Comparison of ENCODE assay signal across 22 cellular contexts in genomic region chr12:56769868-56770267, GRCh38. TPM values are rescaled to one million over a fixed set of nuclear protein-coding genes. Genes with fewer than 3 reads are reported as not detected.
A peak's percentile ranks its signal among the peaks of the same experiment; 100 is the strongest.
DNase-seq lines count a peak whose midpoint lies in the region; ATAC-seq, FAIRE-seq and TF ChIP-seq lines count a peak whose summit lies in the region.
"Had no signal": no experiment of that assay in that cellular context is flagged by ENCODE, and none has a peak within 500 bp of the region (broad histone marks: within the 10 kb centered on the region; RNA-seq: fewer than 3 reads in every experiment).

No MANE protein-coding gene starts in this region.

- peak overlapping the region; percentile 37; the same call in 1 of the 2 replicates for H3K27ac Mint-ChIP-seq in GM23338

- peaks cover 2% of the 10 kb centered on the region; the same call in 1 of the 3 replicates for H3K36me3 Mint-ChIP-seq in GM23338 (ENCODE audit: low read depth)
- H3K36me3 Mint-ChIP-seq: CD14-positive monocyte had no signal

- no peak overlapping the region for H3K4me3 Mint-ChIP-seq in GM23338
- H3K4me3 Mint-ChIP-seq: CD14-positive monocyte had no signal

- peak; percentile 33 for ATAC-seq in GM23338
- ATAC-seq in activated CD4-positive, CD25-positive, alpha-beta regulatory T cell treated with anti-CD3 and anti-CD28 coated beads, Interleukin-2, amount 50 U/mL, for 24 hours: no peak

- H3K27me3 Mint-ChIP-seq in GM23338 (ENCODE audit: insufficient read depth, low read depth, poor library complexity): peaks cover 6% of the 10 kb centered on the region

- H4K20me1 ChIP-seq in GM23338 (replicated peaks; ENCODE audit: insufficient read depth): no peaks in the 10 kb centered on the region
- no peaks in the 10 kb centered on the region for H4K20me1 ChIP-seq in Karpas-422 (ENCODE audit: insufficient read depth, low read depth, low read length)
- no peaks in the 10 kb centered on the region for H4K20me1 ChIP-seq in H1 (replicated peaks in 1 of 2; ENCODE audit: control insufficient read depth in 1 of 2, insufficient read depth in 2 of 2, low read length in 2 of 2)

- H3K4me3 ChIP-seq in GM23338: no peak overlapping the region
- H3K4me3 ChIP-seq in Karpas-422 (ENCODE audit: low read length): no peak overlapping the region
- no peak overlapping the region for H3K4me3 ChIP-seq in H1 (ENCODE audit: extremely low read depth in 1 of 4, insufficient read depth in 2 of 4, low read depth in 3 of 4, low read length in 4 of 4)
- no peak overlapping the region for H3K4me3 ChIP-seq in neuronal stem cell (ENCODE audit: low read length in 2 of 2)
- no peak overlapping the region for H3K4me3 ChIP-seq in H7 (ENCODE audit: insufficient read depth, low read depth, low read length)
- H3K4me3 ChIP-seq: MG63, Peyer's patch, SJSA1 had no signal

- no peak overlapping the region for H4K5ac ChIP-seq in H1 (ENCODE audit: insufficient read length, low read depth, low read length)

- FAIRE-seq in H1 (lab: Jason Lieb, UNC): no peak
- FAIRE-seq: G401.6, H54 had no signal

- 0 out of 2 replicates have a peak overlapping the region, but pooled peaks have one; percentile 30 for H3K4me2 ChIP-seq in GM23338
- no peak overlapping the region for H3K4me2 ChIP-seq in Karpas-422 (ENCODE audit: low read depth, low read length, poor library complexity, severe bottlenecking)
- no peak overlapping the region for H3K4me2 ChIP-seq in H1 (ENCODE audit: insufficient read depth in 1 of 2, low read depth in 2 of 2, low read length in 2 of 2)
- no peak overlapping the region for H3K4me2 ChIP-seq in neuronal stem cell (ENCODE audit: insufficient read depth, low read length, poor library complexity, severe bottlenecking)

- H3K27me3 ChIP-seq in GM23338 (ENCODE audit: insufficient read depth) (no peaks in the 10 kb centered on the region), Karpas-422 (ENCODE audit: low read length) (no peaks in the 10 kb centered on the region), H1 (replicated peaks in 1 of 4; ENCODE audit: control insufficient read depth in 3 of 4, extremely low read depth in 1 of 4, insufficient read depth in 3 of 4, low read length in 3 of 4) (no peaks in the 10 kb centered on the region), neuronal stem cell (ENCODE audit: control insufficient read depth in 3 of 3, insufficient read depth in 3 of 3, low read depth in 1 of 3, low read length in 3 of 3) (peaks cover 0 to 13% (median 0%) of the 10 kb centered on the region in 3 experiments), H7 (ENCODE audit: control insufficient read depth, insufficient read depth, low read length) (no peaks in the 10 kb centered on the region)
- H3K27me3 ChIP-seq: MG63, Peyer's patch, SJSA1 had no signal

- H3K14ac ChIP-seq in H1 (ENCODE audit: insufficient read length) (no peak overlapping the region), neuronal stem cell (ENCODE audit: low read length) (no peak overlapping the region)

- DNase-seq in GM23338 (ENCODE audit: low spot score): no peak
- DNase-seq in Karpas-422: no peak
- DNase-seq in H1 (ENCODE audit: low read depth in 1 of 2, low spot score in 2 of 2): no peak
- no peak for DNase-seq in neuronal stem cell (ENCODE audit: low spot score)
- DNase-seq in DMS153 treated with DMSO at 0.1 percent for 48 hours (lab: John Stamatoyannopoulos, UW; ENCODE audit: unreplicated experiment): no peak
- DNase-seq in H7: no peak
- DNase-seq: ACHN; DND-41; MG63; NCI-H1048; NCI-H1436 treated with DMSO at 0.1 percent for 48 hours; NCI-H2081 treated with DMSO at 0.1 percent for 48 hours; NCI-H446; NCI-H526 treated with DMSO at 0.1 percent for 48 hours; NK-92 treated with Interleukin-12 subunit alpha and Interleukin-12 subunit beta, amount 100 ng/mL, for 24 hours; Peyer's patch had no signal

- peaks cover 5% of the 10 kb centered on the region for H3F3A ChIP-seq in GM23338 (replicated peaks; ENCODE audit: low read depth)

- H2AFZ ChIP-seq in GM23338: peak overlapping the region; percentile 89
- H2AFZ ChIP-seq in Karpas-422 (ENCODE audit: low read length): peak overlapping the region; percentile 69; the same call in 1 of the 2 replicates
- peak overlapping the region; percentile 18 for H2AFZ ChIP-seq in H1 (ENCODE audit: low read length)
- H2AFZ ChIP-seq in neuronal stem cell (ENCODE audit: low read length): peak overlapping the region; percentile 51

- H4K8ac ChIP-seq in H1 (ENCODE audit: extremely low read depth, insufficient read depth, low read length): no peak overlapping the region
- H4K8ac ChIP-seq in neuronal stem cell (ENCODE audit: low read depth, low read length): no peak overlapping the region

- WGBS in H1 (ENCODE audit: extremely low coverage in 1 of 2, insufficient coverage in 1 of 2, insufficient read length in 1 of 2, insufficient replicate concordance in 2 of 2, low coverage in 1 of 2, low lambda C conversion rate in 2 of 2, missing lambda C conversion rate in 1 of 2), 2 experiments: 68% methylated on average over 3 of the region's 3 CpGs; no CpG with 5 or more reads in 1 of the 2 experiments
- no CpG with 5 or more reads among the region's 3 CpGs for whole genome bisulfite sequencing in neuronal stem cell (ENCODE audit: extremely low coverage in 2 of 2, insufficient read length in 2 of 2, insufficient replicate concordance in 1 of 2), 2 donors

- H3K23me2 ChIP-seq in H1 (ENCODE audit: low read depth, low read length): no peaks in the 10 kb centered on the region

- H3K23ac ChIP-seq in H1 (ENCODE audit: insufficient read length): no peak overlapping the region
- H3K23ac ChIP-seq in neuronal stem cell (ENCODE audit: low read depth, low read length, poor library complexity): no peak overlapping the region

- no peak for TF ChIP-seq RAD21 in H1 (IDR thresholded peaks at IDR 0.05 in 1 of 2, conservative IDR thresholded peaks at IDR 0.05 in 1 of 2; ENCODE audit: low read depth in 2 of 2, low read length in 2 of 2)

- no peaks in the 10 kb centered on the region for H3K36me3 ChIP-seq in GM23338 (ENCODE audit: insufficient read depth)
- no peaks in the 10 kb centered on the region for H3K36me3 ChIP-seq in Karpas-422 (ENCODE audit: insufficient read depth, low read length)
- no peaks in the 10 kb centered on the region for H3K36me3 ChIP-seq in H1 (ENCODE audit: control insufficient read depth in 2 of 4, insufficient read depth in 4 of 4, low read length in 3 of 4)
- no peaks in the 10 kb centered on the region for H3K36me3 ChIP-seq in neuronal stem cell (replicated peaks in 1 of 2; ENCODE audit: control insufficient read depth in 2 of 2, insufficient read depth in 2 of 2, low read length in 2 of 2)
- H3K36me3 ChIP-seq in H7 (replicated peaks; ENCODE audit: control insufficient read depth, insufficient read depth, low read length): no peaks in the 10 kb centered on the region
- H3K36me3 ChIP-seq: MG63, Peyer's patch, SJSA1 had no signal

- no peaks in the 10 kb centered on the region for H3K9me2 ChIP-seq in GM23338 (ENCODE audit: insufficient read depth)
- no peaks in the 10 kb centered on the region for H3K9me2 ChIP-seq in Karpas-422 (replicated peaks; ENCODE audit: insufficient read depth, low read length)

- POLR2A ChIA-PET in H1 (lab: Charles Lee; ENCODE audit: partially characterized antibody): interaction anchor here (1.0 to 1.3 kb wide), 3 partner anchors 17 to 44 kb away, joined by 4 to 5 read pairs (median 4); partner anchors contain the start of gene NACA

- H3K9me3 ChIP-seq in Karpas-422 (ENCODE audit: low read length) (no peaks in the 10 kb centered on the region), H1 (ENCODE audit: insufficient read depth in 2 of 2, low read depth in 1 of 2, low read length in 1 of 2) (no peaks in the 10 kb centered on the region; a peak in 1 of 4 replicates), neuronal stem cell (replicated peaks in 1 of 2; ENCODE audit: control insufficient read depth in 2 of 2, insufficient read depth in 1 of 2, low read depth in 1 of 2, low read length in 2 of 2) (no peaks in the 10 kb centered on the region)
- H3K9me3 ChIP-seq: MG63, Peyer's patch, SJSA1 had no signal

- peaks cover 30% of the 10 kb centered on the region; the same call in 1 of the 2 replicates for H3K4me1 ChIP-seq in GM23338 (ENCODE audit: insufficient read depth)
- peaks cover 39% of the 10 kb centered on the region for H3K4me1 ChIP-seq in Karpas-422 (ENCODE audit: low read length)
- peaks cover 0 to 7% (median 2%) of the 10 kb centered on the region in 4 experiments; a peak in 2 of 7 replicates for H3K4me1 ChIP-seq in H1 (replicated peaks in 1 of 4; ENCODE audit: control insufficient read depth in 3 of 4, insufficient read depth in 4 of 4, low read length in 3 of 4)
- peaks cover 0 to 7% of the 10 kb centered on the region in 2 donors for H3K4me1 ChIP-seq in neuronal stem cell (ENCODE audit: control insufficient read depth in 2 of 2, insufficient read depth in 1 of 2, low read depth in 1 of 2, low read length in 2 of 2)
- H3K4me1 ChIP-seq: Peyer's patch, SJSA1 had no signal

- H3K9me3 Mint-ChIP-seq in GM23338: peaks cover 7% of the 10 kb centered on the region; the same call in 1 of the 3 replicates

- no peak for TF ChIP-seq EP300 in H1 (IDR thresholded peaks at IDR 0.05; ENCODE audit: borderline replicate concordance in 1 of 2, low read depth in 2 of 2, low read length in 2 of 2)

- no peak overlapping the region for H3K4ac ChIP-seq in H1 (replicated peaks; ENCODE audit: insufficient read length, low read depth, low read length)
- no peak overlapping the region for H3K4ac ChIP-seq in neuronal stem cell (ENCODE audit: low read length)

- H2AK5ac ChIP-seq in H1 (ENCODE audit: low read depth, low read length) (no peak overlapping the region), neuronal stem cell (ENCODE audit: low read depth, low read length) (no peak overlapping the region)

- H2BK5ac ChIP-seq in H1 (ENCODE audit: low read depth, low read length) (no peak overlapping the region), neuronal stem cell (ENCODE audit: low read length) (no peak overlapping the region)

- H3K56ac ChIP-seq in H1 (replicated peaks; ENCODE audit: insufficient read length, low read depth, low read length): no peak overlapping the region

- H2BK120ac ChIP-seq in H1 (replicated peaks; ENCODE audit: low read depth, low read length) (no peak overlapping the region), neuronal stem cell (ENCODE audit: low read depth, low read length) (no peak overlapping the region)

- H2BK12ac ChIP-seq in H1 (ENCODE audit: low read depth, low read length): no peak overlapping the region
- H2BK12ac ChIP-seq in neuronal stem cell (ENCODE audit: low read length): no peak overlapping the region

- no peaks in the 10 kb centered on the region for H3K79me2 ChIP-seq in GM23338 (replicated peaks; ENCODE audit: insufficient read depth)
- no peaks in the 10 kb centered on the region for H3K79me2 ChIP-seq in Karpas-422 (ENCODE audit: low read length)
- no peaks in the 10 kb centered on the region for H3K79me2 ChIP-seq in H1 (ENCODE audit: control insufficient read depth in 1 of 2, insufficient read depth in 2 of 2, low read length in 2 of 2)

- H3K4me1 Mint-ChIP-seq in GM23338: peaks cover 31% of the 10 kb centered on the region

- H3K79me1 ChIP-seq in H1 (ENCODE audit: low read depth, low read length): no peaks in the 10 kb centered on the region
- H3K79me1 ChIP-seq in neuronal stem cell (ENCODE audit: low read depth, low read length): no peaks in the 10 kb centered on the region

- CTCF ChIA-PET in H1 (lab: Charles Lee; ENCODE audit: partially characterized antibody): interaction anchor here (0.5 to 3.0 kb wide), 9 partner anchors 12 to 1239 kb away, joined by 3 to 12 read pairs (median 3); no protein-coding TSS in a partner anchor

- H3K9ac ChIP-seq in Karpas-422 (ENCODE audit: low read length) (no peak overlapping the region), H1 (replicated peaks in 1 of 4; ENCODE audit: extremely low read depth in 1 of 4, low read depth in 3 of 4, low read length in 3 of 4) (no peak overlapping the region), neuronal stem cell (ENCODE audit: low read depth, low read length, poor library complexity) (no peak overlapping the region)

- no peak for TF ChIP-seq POLR2A in H1 (IDR thresholded peaks at IDR 0.05; ENCODE audit: control extremely low read depth in 1 of 2, low read depth in 2 of 2, low read length in 2 of 2)

- H3K27ac ChIP-seq in GM23338 (ENCODE audit: low read depth): peak overlapping the region; percentile 40
- no peak overlapping the region for H3K27ac ChIP-seq in Karpas-422 (ENCODE audit: low read length)
- no peak overlapping the region for H3K27ac ChIP-seq in H1 (ENCODE audit: low read depth, low read length)
- H3K27ac ChIP-seq in neuronal stem cell (replicated peaks; ENCODE audit: low read length): no peak overlapping the region
- H3K27ac ChIP-seq: Peyer's patch, SJSA1 had no signal

- H4K91ac ChIP-seq in H1 (replicated peaks; ENCODE audit: insufficient read length, low read length): no peak overlapping the region
- H4K91ac ChIP-seq in neuronal stem cell (ENCODE audit: low read depth, low read length, poor library complexity): no peak overlapping the region

- H3K18ac ChIP-seq in H1 (ENCODE audit: extremely low read depth, low read length) (no peak overlapping the region), neuronal stem cell (ENCODE audit: low read length) (no peak overlapping the region)

- H2BK15ac ChIP-seq in H1 (ENCODE audit: low read length) (no peak overlapping the region), neuronal stem cell (ENCODE audit: low read length) (no peak overlapping the region)

- H2BK20ac ChIP-seq in H1 (ENCODE audit: low read length): no peak overlapping the region

- TF ChIP-seq CTCF in GM23338 (conservative IDR thresholded peaks at IDR 0.05; ENCODE audit: low read depth in 2 of 2) (no peak), H1 (IDR thresholded peaks at IDR 0.05; ENCODE audit: control extremely low read depth in 1 of 3, insufficient read depth in 1 of 3, low read depth in 1 of 3, low read length in 3 of 3) (no peak)

RNA-seq across cellular contexts. Expression of gene HSD17B6, which starts 6.7 kb away (rescaled TPM):
- 4.3 and 10.3 TPM in 2 replicates for total RNA-seq in GM23338 (2014; rRNA removed; shearing (Covaris generic))
- polyA plus RNA-seq in GM23338 (2016; fragmentation: Nextera tagmentation; extraction: Ambion mirVana) (2.7 and 5.2 TPM in 2 replicates), H1 (2011; rRNA removed) (2.2 and 4.1 TPM in 2 replicates)
- 6.4 and 28.5 TPM in 2 replicates for total RNA-seq in Karpas-422 (2014; rRNA removed; shearing (Covaris generic); ENCODE audit: low replicate concordance)
- 4.2 and 4.9 TPM in 2 replicates for total RNA-seq in H1 (2021; fragmentation: NEBNext Ultra II Directional; extraction: Animal tissue kit (Norgen Biotek cat#: 25700))
- polyA plus RNA-seq in H1 (2011; cell fraction: cytosol; rRNA removed): 4.7 TPM
- polyA plus RNA-seq in H1 (2011; cell fraction: nucleus; rRNA removed): 2.5 TPM
- polyA plus RNA-seq in H1 (2012, experiment 1 of 2): 4.0 to 6.3 TPM (median 4.3 TPM) in 4 replicates
- polyA plus RNA-seq in H1 (2012, experiment 2 of 2): 1.0 TPM
- 5.2 TPM for polyA plus RNA-seq in H1 (2013, experiment 1 of 2)
- 4.0 TPM for polyA plus RNA-seq in H1 (2013, experiment 2 of 2)
- polyA minus RNA-seq in H1 (2011; rRNA and poly(A)+ RNA removed): 4.4 and 8.1 TPM in 2 replicates
- polyA minus RNA-seq in H1 (2011; cell fraction: cytosol; rRNA and poly(A)+ RNA removed): 2.3 TPM
- polyA minus RNA-seq in H1 (2011; cell fraction: nucleus; rRNA and poly(A)+ RNA removed): 2.2 TPM
- polyA plus RNA-seq in neuronal stem cell (2013, experiment 1 of 2): 5.5 TPM
- polyA plus RNA-seq in neuronal stem cell (2013, experiment 2 of 2): 5.1 TPM
- 3.5 and 6.7 TPM in 2 replicates for total RNA-seq in H7 (2014; rRNA removed; shearing (Covaris generic))
- total RNA-seq: HT-29 had no signal

RNA-seq across cellular contexts. Expression of gene PRIM1, which starts 17.7 kb away (rescaled TPM):
- total RNA-seq in GM23338 (2014; rRNA removed; shearing (Covaris generic)): 69.9 and 73.9 TPM in 2 replicates
- 65.6 and 67.9 TPM in 2 replicates for polyA plus RNA-seq in GM23338 (2016; fragmentation: Nextera tagmentation; extraction: Ambion mirVana)
- 10.3 and 26.3 TPM in 2 replicates for total RNA-seq in Karpas-422 (2014; rRNA removed; shearing (Covaris generic); ENCODE audit: low replicate concordance)
- 52.4 and 57.9 TPM in 2 replicates for total RNA-seq in H1 (2021; fragmentation: NEBNext Ultra II Directional; extraction: Animal tissue kit (Norgen Biotek cat#: 25700))
- 38.6 and 61.9 TPM in 2 replicates for polyA plus RNA-seq in H1 (2011; rRNA removed)
- 52.7 TPM for polyA plus RNA-seq in H1 (2011; cell fraction: cytosol; rRNA removed)
- 17.3 TPM for polyA plus RNA-seq in H1 (2011; cell fraction: nucleus; rRNA removed)
- polyA plus RNA-seq in H1 (2012, experiment 1 of 2): 42.6 to 56.6 TPM (median 47.7 TPM) in 4 replicates
- polyA plus RNA-seq in H1 (2012, experiment 2 of 2): 14.2 TPM
- 52.6 TPM for polyA plus RNA-seq in H1 (2013, experiment 1 of 2)
- polyA plus RNA-seq in H1 (2013, experiment 2 of 2): 53.4 TPM
- polyA minus RNA-seq in H1 (2011; rRNA and poly(A)+ RNA removed): 50.7 and 84.2 TPM in 2 replicates
- polyA minus RNA-seq in H1 (2011; cell fraction: cytosol; rRNA and poly(A)+ RNA removed): 28.2 TPM
- 54.4 TPM for polyA minus RNA-seq in H1 (2011; cell fraction: nucleus; rRNA and poly(A)+ RNA removed)
- 37.6 TPM for polyA plus RNA-seq in neuronal stem cell (2013, experiment 1 of 2)
- 38.3 TPM for polyA plus RNA-seq in neuronal stem cell (2013, experiment 2 of 2)
- total RNA-seq in H7 (2014; rRNA removed; shearing (Covaris generic)): 44.0 and 70.2 TPM in 2 replicates

RNA-seq across cellular contexts. Expression of gene NACA, which starts 44.8 kb away (rescaled TPM):
- total RNA-seq in GM23338 (2014; rRNA removed; shearing (Covaris generic)): 1,081 and 1,279 TPM in 2 replicates
- 2,165 and 2,495 TPM in 2 replicates for polyA plus RNA-seq in GM23338 (2016; fragmentation: Nextera tagmentation; extraction: Ambion mirVana)
- total RNA-seq in Karpas-422 (2014; rRNA removed; shearing (Covaris generic); ENCODE audit: low replicate concordance): 1,908 and 2,309 TPM in 2 replicates
- total RNA-seq in H1 (2021; fragmentation: NEBNext Ultra II Directional; extraction: Animal tissue kit (Norgen Biotek cat#: 25700)): 1,027 and 1,063 TPM in 2 replicates
- 225 and 511 TPM in 2 replicates for polyA plus RNA-seq in H1 (2011; rRNA removed)
- 1,076 TPM for polyA plus RNA-seq in H1 (2011; cell fraction: cytosol; rRNA removed)
- polyA plus RNA-seq in H1 (2011; cell fraction: nucleus; rRNA removed): 299 TPM
- 1,882 to 2,192 TPM (median 1,951 TPM) in 4 replicates for polyA plus RNA-seq in H1 (2012, experiment 1 of 2)
- 616 TPM for polyA plus RNA-seq in H1 (2012, experiment 2 of 2)
- polyA plus RNA-seq in H1 (2013, experiment 1 of 2): 1,593 TPM
- polyA plus RNA-seq in H1 (2013, experiment 2 of 2): 1,694 TPM
- 244 and 284 TPM in 2 replicates for polyA minus RNA-seq in H1 (2011; rRNA and poly(A)+ RNA removed)
- polyA minus RNA-seq in H1 (2011; cell fraction: cytosol; rRNA and poly(A)+ RNA removed): 172 TPM
- 249 TPM for polyA minus RNA-seq in H1 (2011; cell fraction: nucleus; rRNA and poly(A)+ RNA removed)
- 2,797 TPM for polyA plus RNA-seq in neuronal stem cell (2013, experiment 1 of 2)
- 2,786 TPM for polyA plus RNA-seq in neuronal stem cell (2013, experiment 2 of 2)
- total RNA-seq in H7 (2014; rRNA removed; shearing (Covaris generic)): 1,507 and 1,762 TPM in 2 replicates

Comparison
In these comparisons a context has a peak if more than half of its experiments do, and no peak if none do; other contexts are left out.
1. H2AFZ ChIP-seq: peak in every context shown above with its lines; median percentile 89 in GM23338; 69 in Karpas-422; 51 in neuronal stem cell; 18 in H1.